ENCODE assay signal across 1 cellular context in genomic region chr16:53053967-53054669, GRCh38.
TF ChIP-seq lines count a peak whose summit lies in the region.

No MANE protein-coding gene starts in this region.

TF ChIP-seq in IMR-90, 13 proteins besides CTCF, POLR2A, EP300 and RAD21:
- TF ChIP-seq FOS (IDR thresholded peaks at IDR 0.05; ENCODE audit: low read depth, low read length) (no peak), BHLHE40 (IDR thresholded peaks at IDR 0.05; ENCODE audit: low read depth, low read length) (no peak), MAFK (IDR thresholded peaks at IDR 0.05; ENCODE audit: low read depth, low read length) (no peak), SMC3 (IDR thresholded peaks at IDR 0.05; ENCODE audit: low read depth, low read length) (no peak), CEBPB (IDR thresholded peaks at IDR 0.05; ENCODE audit: low read depth, low read length) (no peak), ELK1 (IDR thresholded peaks at IDR 0.05; ENCODE audit: borderline replicate concordance, low read depth, low read length) (no peak), NFE2L2 (IDR thresholded peaks at IDR 0.05; ENCODE audit: low read depth, low read length) (no peak), USF2 (IDR thresholded peaks at IDR 0.05; ENCODE audit: low read depth, low read length) (no peak), MXI1 (IDR thresholded peaks at IDR 0.05; ENCODE audit: borderline replicate concordance, low read depth, low read length) (no peak), RCOR1 (IDR thresholded peaks at IDR 0.05; ENCODE audit: insufficient replicate concordance, low read length) (no peak), MAZ (IDR thresholded peaks at IDR 0.05; ENCODE audit: borderline replicate concordance, low read depth, low read length) (no peak), RFX5 (IDR thresholded peaks at IDR 0.05; ENCODE audit: low read depth, low read length) (no peak)
